Comparison of ENCODE assay signal across 9 cellular contexts in the genomic region with DNA sequence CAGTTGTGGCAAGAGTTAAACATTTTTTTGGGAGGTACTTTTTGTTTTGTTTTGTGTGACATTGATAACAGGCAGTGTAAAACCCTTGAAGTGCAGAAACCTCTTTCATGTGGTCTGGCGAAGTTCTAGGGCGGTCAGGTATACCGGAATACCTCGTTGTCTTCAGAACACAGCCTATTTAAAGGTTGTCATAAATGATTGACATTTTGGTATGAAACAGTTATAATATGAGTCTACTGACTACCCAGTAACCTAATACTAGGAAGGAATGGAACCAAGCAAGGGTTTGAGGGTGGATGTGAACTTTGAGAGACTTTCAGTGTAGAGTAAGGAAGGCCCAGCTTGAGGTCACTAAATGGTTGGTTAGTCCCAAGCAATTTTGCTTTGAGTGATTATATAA.
DNase-seq lines count a peak whose midpoint lies in the region; ATAC-seq lines count a peak whose summit lies in the region.
"Had no signal": no experiment of that assay in that cellular context is flagged by ENCODE, and none has a peak within 500 bp of the region (broad histone marks: within the 10 kb centered on the region; RNA-seq: fewer than 3 reads in every experiment).

No MANE protein-coding gene starts in this region.

- ATAC-seq in GM19351 (IDR thresholded peaks at IDR 0.05; ENCODE audit: unreplicated experiment) (peak; percentile 50), HG03354 (IDR thresholded peaks at IDR 0.05; ENCODE audit: poor library complexity, severe bottlenecking, unreplicated experiment) (peak; percentile 94)

- DNase-seq in activated T-helper 1 cell treated with Interleukin-2 at 50 U/mL for 16 hours (ENCODE audit: low read depth) (peak; percentile 37), AG08395 (ENCODE audit: low spot score) (no peak), GM19238 (ENCODE audit: insufficient read length, low spot score) (no peak), NCI-H2081 treated with DMSO at 0.1 percent for 48 hours (lab: John Stamatoyannopoulos, UW) (no peak), NCI-H526 (lab: John Stamatoyannopoulos, UW) (no peak)
- DNase-seq in stimulated activated CD4-positive, alpha-beta T cell treated with anti-CD3 and anti-CD28 coated beads, TNF-alpha, amount 100 ng/mL, for 4 hours (ENCODE audit: low read depth in 3 of 3) = peak in 2 of 3 experiments; percentile 14 to 20
- DNase-seq: NCI-H524 had no signal

Comparison
In these comparisons a context has a peak if more than half of its experiments do, and no peak if none do; other contexts are left out.
1. DNase-seq: peak in activated T-helper 1 cell treated with Interleukin-2 at 50 U/mL for 16 hours (single experiment) and stimulated activated CD4-positive, alpha-beta T cell treated with anti-CD3 and anti-CD28 coated beads, TNF-alpha, amount 100 ng/mL, for 4 hours (2 of 3); none in AG08395 (single experiment), GM19238 (single experiment), NCI-H2081 treated with DMSO at 0.1 percent for 48 hours (single experiment) and NCI-H526 (0 of 2).